Comparison of ENCODE assay signal across 1 cellular context in genomic region chr22:19937616-19938473, GRCh38.
TF ChIP-seq lines count a peak whose summit lies in the region.

No MANE protein-coding gene starts in this region.

TF ChIP-seq in HepG2, 621 proteins besides CTCF, POLR2A, EP300 and RAD21 (continued from another document and continues in another):
- TF ChIP-seq ZBTB39 (CRISPR knock-in tag; IDR thresholded peaks at IDR 0.05), result no peak
- TF ChIP-seq TBX2 (CRISPR knock-in tag; IDR thresholded peaks at IDR 0.05; ENCODE audit: borderline replicate concordance), result peak; percentile 32; the same call in 1 of the 2 replicates
- peak; percentile 70 for TF ChIP-seq ELF1 (CRISPR knock-in tag; IDR thresholded peaks at IDR 0.05)
- TF ChIP-seq NFYC (CRISPR knock-in tag; IDR thresholded peaks at IDR 0.05), result no peak
- no peak for TF ChIP-seq ZNF879 (CRISPR knock-in tag; IDR thresholded peaks at IDR 0.05)
- TF ChIP-seq BCL6 (CRISPR knock-in tag; IDR thresholded peaks at IDR 0.05), result peak; percentile 38
- no peak for TF ChIP-seq POGZ (CRISPR knock-in tag; IDR thresholded peaks at IDR 0.05)
- no peak for TF ChIP-seq RFX1 (IDR thresholded peaks at IDR 0.05)
- no peak for TF ChIP-seq ZNF674 (CRISPR knock-in tag; IDR thresholded peaks at IDR 0.05; ENCODE audit: low read depth)
- TF ChIP-seq ZNF510 (CRISPR knock-in tag; IDR thresholded peaks at IDR 0.05; ENCODE audit: low read depth), result no peak
- TF ChIP-seq PRDM10 (CRISPR knock-in tag; IDR thresholded peaks at IDR 0.05; ENCODE audit: low read depth), result no peak
- TF ChIP-seq ZNF12 (CRISPR knock-in tag; IDR thresholded peaks at IDR 0.05), result 0 out of 2 replicates have a peak, but pooled peaks have one; percentile 24
- no peak for TF ChIP-seq ZNF570 (CRISPR knock-in tag; IDR thresholded peaks at IDR 0.05; ENCODE audit: borderline replicate concordance)
- no peak for TF ChIP-seq ZHX1 (CRISPR knock-in tag; IDR thresholded peaks at IDR 0.05; ENCODE audit: low read depth)
- TF ChIP-seq RCOR2 (CRISPR knock-in tag; IDR thresholded peaks at IDR 0.05), result 0 out of 2 replicates have a peak, but pooled peaks have one; percentile 52
- no peak for TF ChIP-seq NR0B2 (CRISPR knock-in tag; IDR thresholded peaks at IDR 0.05)
- no peak for TF ChIP-seq FOXP1 (IDR thresholded peaks at IDR 0.05)
- peak; percentile 75 for TF ChIP-seq FOXP1 (CRISPR knock-in tag; IDR thresholded peaks at IDR 0.05)
- TF ChIP-seq ZNF557 (CRISPR knock-in tag; IDR thresholded peaks at IDR 0.05), result no peak
- no peak for TF ChIP-seq ZNF33B (CRISPR knock-in tag; IDR thresholded peaks at IDR 0.05)
- TF ChIP-seq ZNF501 (CRISPR knock-in tag; IDR thresholded peaks at IDR 0.05), result 0 out of 2 replicates have a peak, but pooled peaks have one; percentile 23
- peak; percentile 55; the same call in 1 of the 2 replicates for TF ChIP-seq SMAD3 (CRISPR knock-in tag; IDR thresholded peaks at IDR 0.05)
- no peak for TF ChIP-seq ZMYM4 (CRISPR knock-in tag; IDR thresholded peaks at IDR 0.05)
- no peak for TF ChIP-seq TRIM24 (CRISPR knock-in tag; IDR thresholded peaks at IDR 0.05)
- TF ChIP-seq FOXA1 (IDR thresholded peaks at IDR 0.05), result no peak
- peak; percentile 92 for TF ChIP-seq FOXA1 (CRISPR knock-in tag; IDR thresholded peaks at IDR 0.05)
- no peak for TF ChIP-seq IKZF4 (CRISPR knock-in tag; IDR thresholded peaks at IDR 0.05; ENCODE audit: borderline replicate concordance, low read depth, not compliant biosample characterization)
- no peak for TF ChIP-seq ZSCAN30 (CRISPR knock-in tag; IDR thresholded peaks at IDR 0.05)
- TF ChIP-seq RAD51 (IDR thresholded peaks at IDR 0.05; ENCODE audit: borderline replicate concordance), result no peak
- TF ChIP-seq TBP (CRISPR knock-in tag; IDR thresholded peaks at IDR 0.05), result no peak
- no peak for TF ChIP-seq POLR2AphosphoS5 (IDR thresholded peaks at IDR 0.05; ENCODE audit: low read depth, low read length)
- 0 out of 2 replicates have a peak, but pooled peaks have one; percentile 31 for TF ChIP-seq ARNT2 (CRISPR knock-in tag; IDR thresholded peaks at IDR 0.05; ENCODE audit: low read depth)
- no peak for TF ChIP-seq JUND (CRISPR knock-in tag; IDR thresholded peaks at IDR 0.05)
- TF ChIP-seq ZFX (CRISPR knock-in tag; IDR thresholded peaks at IDR 0.05; ENCODE audit: low read depth), result peak; percentile 70; the same call in 1 of the 2 replicates
- TF ChIP-seq KAT8 (CRISPR knock-in tag; IDR thresholded peaks at IDR 0.05), result peak; percentile 16; the same call in 1 of the 2 replicates
- no peak for TF ChIP-seq PLRG1 (conservative IDR thresholded peaks at IDR 0.05)
- 0 out of 2 replicates have a peak, but pooled peaks have one; percentile 21 for TF ChIP-seq ARID3A (IDR thresholded peaks at IDR 0.05; ENCODE audit: low read depth, low read length)
- TF ChIP-seq ETV5 (CRISPR knock-in tag; IDR thresholded peaks at IDR 0.05; ENCODE audit: borderline replicate concordance), result peak; percentile 55; the same call in 1 of the 2 replicates
- no peak for TF ChIP-seq ELK4 (CRISPR knock-in tag; IDR thresholded peaks at IDR 0.05; ENCODE audit: borderline replicate concordance)
- TF ChIP-seq TEF (CRISPR knock-in tag; IDR thresholded peaks at IDR 0.05), result no peak
- TF ChIP-seq KDM1A (CRISPR knock-in tag; IDR thresholded peaks at IDR 0.05), result peak; percentile 29; the same call in 1 of the 2 replicates
- TF ChIP-seq ZFY (CRISPR knock-in tag; IDR thresholded peaks at IDR 0.05), result no peak
- TF ChIP-seq ZNF280D (CRISPR knock-in tag; IDR thresholded peaks at IDR 0.05), result no peak
- TF ChIP-seq SOX13 (IDR thresholded peaks at IDR 0.05), result no peak
- peak in 1 of 2 experiments; percentile 83; a peak in 2 of 4 replicates for TF ChIP-seq SOX13 (CRISPR knock-in tag; conservative IDR thresholded peaks at IDR 0.05 in 1 of 2, IDR thresholded peaks at IDR 0.05 in 1 of 2)
- TF ChIP-seq HNF4G (IDR thresholded peaks at IDR 0.05; ENCODE audit: borderline replicate concordance, low read depth, low read length), result 0 out of 2 replicates have a peak, but pooled peaks have one; percentile 25
- no peak for TF ChIP-seq HNF4G (CRISPR knock-in tag; IDR thresholded peaks at IDR 0.05; ENCODE audit: borderline replicate concordance, low read depth)
- TF ChIP-seq HDAC2 (CRISPR knock-in tag; IDR thresholded peaks at IDR 0.05), result peak; percentile 34; the same call in 1 of the 2 replicates
- no peak for TF ChIP-seq HINFP (CRISPR knock-in tag; IDR thresholded peaks at IDR 0.05; ENCODE audit: low read depth)
- no peak for TF ChIP-seq SP5 (CRISPR knock-in tag; IDR thresholded peaks at IDR 0.05; ENCODE audit: borderline replicate concordance, low read depth)
